In the genomic region with DNA sequence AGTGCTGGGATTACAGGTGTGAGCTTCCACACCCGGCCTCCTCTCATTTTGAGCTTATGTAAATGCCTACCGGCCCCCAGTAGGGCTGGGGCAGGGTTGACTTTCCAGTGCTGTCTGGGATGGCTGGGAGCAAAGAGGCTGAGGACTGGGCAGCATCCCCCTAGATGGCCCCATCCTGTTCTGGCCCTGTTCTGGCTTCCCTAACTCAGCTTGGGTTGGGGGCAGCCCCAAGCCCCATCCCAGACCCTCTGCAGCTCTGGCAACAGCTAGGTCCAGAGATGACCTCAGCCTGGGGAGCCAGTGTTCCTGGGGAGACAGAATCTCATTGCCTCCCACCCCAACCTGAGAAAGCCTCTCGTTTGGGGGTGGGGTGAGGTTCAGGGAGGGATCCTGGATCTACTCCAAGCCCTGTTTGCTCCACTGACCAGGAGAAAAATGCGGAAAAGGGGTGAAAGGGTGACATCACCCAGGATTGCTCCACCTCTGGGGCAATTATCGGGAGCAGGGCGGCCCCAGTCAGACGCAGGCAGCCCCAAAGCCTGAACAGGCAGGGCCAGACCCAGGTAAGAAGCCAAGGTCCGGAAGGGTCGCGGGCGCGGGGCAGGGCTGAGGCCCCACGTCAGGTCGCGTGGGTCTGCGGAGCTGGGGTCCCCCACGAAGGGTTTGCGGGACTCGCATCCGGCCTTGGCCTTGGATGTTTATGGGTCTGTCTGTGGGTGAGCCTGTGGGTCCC, we compare ENCODE assay signal across 1 cellular context.
A peak's percentile ranks its signal among the peaks of the same experiment; 100 is the strongest.
TF ChIP-seq lines count a peak whose summit lies in the region.

A gene with protein sequence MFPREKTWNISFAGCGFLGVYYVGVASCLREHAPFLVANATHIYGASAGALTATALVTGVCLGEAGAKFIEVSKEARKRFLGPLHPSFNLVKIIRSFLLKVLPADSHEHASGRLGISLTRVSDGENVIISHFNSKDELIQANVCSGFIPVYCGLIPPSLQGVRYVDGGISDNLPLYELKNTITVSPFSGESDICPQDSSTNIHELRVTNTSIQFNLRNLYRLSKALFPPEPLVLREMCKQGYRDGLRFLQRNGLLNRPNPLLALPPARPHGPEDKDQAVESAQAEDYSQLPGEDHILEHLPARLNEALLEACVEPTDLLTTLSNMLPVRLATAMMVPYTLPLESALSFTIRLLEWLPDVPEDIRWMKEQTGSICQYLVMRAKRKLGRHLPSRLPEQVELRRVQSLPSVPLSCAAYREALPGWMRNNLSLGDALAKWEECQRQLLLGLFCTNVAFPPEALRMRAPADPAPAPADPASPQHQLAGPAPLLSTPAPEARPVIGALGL (plus strand): TSS at position 519 of the 733 bp plus-strand sequence. CDS start 805 bp downstream, outside the sequence.

TF ChIP-seq in HepG2, 621 proteins besides CTCF, POLR2A, EP300 and RAD21 (continued from another document):
- TF ChIP-seq, protein P1, sequence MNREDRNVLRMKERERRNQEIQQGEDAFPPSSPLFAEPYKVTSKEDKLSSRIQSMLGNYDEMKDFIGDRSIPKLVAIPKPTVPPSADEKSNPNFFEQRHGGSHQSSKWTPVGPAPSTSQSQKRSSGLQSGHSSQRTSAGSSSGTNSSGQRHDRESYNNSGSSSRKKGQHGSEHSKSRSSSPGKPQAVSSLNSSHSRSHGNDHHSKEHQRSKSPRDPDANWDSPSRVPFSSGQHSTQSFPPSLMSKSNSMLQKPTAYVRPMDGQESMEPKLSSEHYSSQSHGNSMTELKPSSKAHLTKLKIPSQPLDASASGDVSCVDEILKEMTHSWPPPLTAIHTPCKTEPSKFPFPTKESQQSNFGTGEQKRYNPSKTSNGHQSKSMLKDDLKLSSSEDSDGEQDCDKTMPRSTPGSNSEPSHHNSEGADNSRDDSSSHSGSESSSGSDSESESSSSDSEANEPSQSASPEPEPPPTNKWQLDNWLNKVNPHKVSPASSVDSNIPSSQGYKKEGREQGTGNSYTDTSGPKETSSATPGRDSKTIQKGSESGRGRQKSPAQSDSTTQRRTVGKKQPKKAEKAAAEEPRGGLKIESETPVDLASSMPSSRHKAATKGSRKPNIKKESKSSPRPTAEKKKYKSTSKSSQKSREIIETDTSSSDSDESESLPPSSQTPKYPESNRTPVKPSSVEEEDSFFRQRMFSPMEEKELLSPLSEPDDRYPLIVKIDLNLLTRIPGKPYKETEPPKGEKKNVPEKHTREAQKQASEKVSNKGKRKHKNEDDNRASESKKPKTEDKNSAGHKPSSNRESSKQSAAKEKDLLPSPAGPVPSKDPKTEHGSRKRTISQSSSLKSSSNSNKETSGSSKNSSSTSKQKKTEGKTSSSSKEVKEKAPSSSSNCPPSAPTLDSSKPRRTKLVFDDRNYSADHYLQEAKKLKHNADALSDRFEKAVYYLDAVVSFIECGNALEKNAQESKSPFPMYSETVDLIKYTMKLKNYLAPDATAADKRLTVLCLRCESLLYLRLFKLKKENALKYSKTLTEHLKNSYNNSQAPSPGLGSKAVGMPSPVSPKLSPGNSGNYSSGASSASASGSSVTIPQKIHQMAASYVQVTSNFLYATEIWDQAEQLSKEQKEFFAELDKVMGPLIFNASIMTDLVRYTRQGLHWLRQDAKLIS (CRISPR knock-in tag; IDR thresholded peaks at IDR 0.05), result 0 out of 2 replicates have a peak, but pooled peaks have one; percentile 37
- TF ChIP-seq KDM5B (CRISPR knock-in tag; IDR thresholded peaks at IDR 0.05; ENCODE audit: borderline replicate concordance) (0 out of 2 replicates have a peak, but pooled peaks have one; percentile 14), ZNF589 (CRISPR knock-in tag; conservative IDR thresholded peaks at IDR 0.05) (0 out of 2 replicates have a peak, but pooled peaks have one; percentile 24), FOXP1 (IDR thresholded peaks at IDR 0.05) (no peak), FOXP1 (CRISPR knock-in tag; IDR thresholded peaks at IDR 0.05) (no peak), CEBPB (IDR thresholded peaks at IDR 0.05; ENCODE audit: borderline replicate concordance, low read depth, low read length) (peak; percentile 84)
- TF ChIP-seq, protein P2, sequence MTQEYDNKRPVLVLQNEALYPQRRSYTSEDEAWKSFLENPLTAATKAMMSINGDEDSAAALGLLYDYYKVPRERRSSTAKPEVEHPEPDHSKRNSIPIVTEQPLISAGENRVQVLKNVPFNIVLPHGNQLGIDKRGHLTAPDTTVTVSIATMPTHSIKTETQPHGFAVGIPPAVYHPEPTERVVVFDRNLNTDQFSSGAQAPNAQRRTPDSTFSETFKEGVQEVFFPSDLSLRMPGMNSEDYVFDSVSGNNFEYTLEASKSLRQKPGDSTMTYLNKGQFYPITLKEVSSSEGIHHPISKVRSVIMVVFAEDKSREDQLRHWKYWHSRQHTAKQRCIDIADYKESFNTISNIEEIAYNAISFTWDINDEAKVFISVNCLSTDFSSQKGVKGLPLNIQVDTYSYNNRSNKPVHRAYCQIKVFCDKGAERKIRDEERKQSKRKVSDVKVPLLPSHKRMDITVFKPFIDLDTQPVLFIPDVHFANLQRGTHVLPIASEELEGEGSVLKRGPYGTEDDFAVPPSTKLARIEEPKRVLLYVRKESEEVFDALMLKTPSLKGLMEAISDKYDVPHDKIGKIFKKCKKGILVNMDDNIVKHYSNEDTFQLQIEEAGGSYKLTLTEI (CRISPR knock-in tag; conservative IDR thresholded peaks at IDR 0.05), result no peak
